In the genomic region with DNA sequence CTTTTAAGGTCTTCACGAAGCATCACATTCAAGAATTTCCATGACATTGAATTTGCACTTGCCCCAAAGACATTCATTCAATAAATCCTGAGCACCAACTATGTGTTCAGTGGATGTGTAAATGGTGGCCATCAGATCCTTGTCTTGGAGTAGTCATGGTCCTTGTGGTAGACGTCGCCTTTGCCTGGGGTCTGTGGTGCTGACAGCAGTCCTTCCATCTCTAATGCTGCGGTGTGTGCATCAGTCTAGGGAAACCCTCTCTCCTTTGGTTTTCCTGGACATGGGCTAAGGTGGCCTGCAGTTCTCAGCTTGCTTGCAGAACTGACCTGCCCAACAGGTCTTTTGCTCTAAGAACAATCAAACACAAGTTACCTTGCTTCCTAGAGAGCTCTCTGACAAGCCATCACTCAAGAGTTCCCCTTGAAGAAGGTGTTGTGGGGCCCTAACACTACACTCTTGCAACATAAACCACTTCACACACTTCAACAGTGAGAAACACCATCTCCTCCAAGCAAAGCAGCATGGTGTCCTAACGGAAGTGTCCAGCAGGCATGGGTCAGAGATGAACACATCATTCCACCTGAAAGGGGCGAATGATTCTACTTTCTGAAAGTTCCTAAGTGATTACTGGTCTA, we compare ENCODE assay signal across 25 cellular contexts.
DNase-seq lines count a peak whose midpoint lies in the region; ATAC-seq and TF ChIP-seq lines count a peak whose summit lies in the region.
"Had no signal": no experiment of that assay in that cellular context is flagged by ENCODE, and none has a peak within 500 bp of the region (broad histone marks: within the 10 kb centered on the region; RNA-seq: fewer than 3 reads in every experiment).

No MANE protein-coding gene starts in this region.

- no peaks in the 10 kb centered on the region for H3K9me3 Mint-ChIP-seq in activated CD8-positive, alpha-beta memory T cell treated with anti-CD3 and anti-CD28 coated beads, Interleukin-2, amount 10 ng/mL, durations not matched to agents 7 days and 5 days (ENCODE audit: low read depth)
- H3K9me3 Mint-ChIP-seq in stimulated activated naive CD8-positive, alpha-beta T cell treated with anti-CD3 and anti-CD28 coated beads, Interleukin-15, amount 100 ng/mL, for 72 hours = no peaks in the 10 kb centered on the region

- H3K4me3 ChIP-seq in sigmoid colon = no peak overlapping the region
- H3K4me3 ChIP-seq in upper lobe of right lung = no peak overlapping the region

- no peak for ATAC-seq in activated CD8-positive, alpha-beta memory T cell treated with anti-CD3 and anti-CD28 coated beads, Interleukin-2, amount 10 ng/mL, durations not matched to agents 7 days and 5 days
- ATAC-seq in upper lobe of right lung = peak; percentile 54
- ATAC-seq in stimulated activated naive CD8-positive, alpha-beta T cell treated with anti-CD3 and anti-CD28 coated beads, Interleukin-15, amount 100 ng/mL, for 72 hours = no peak

- H3K27me3 Mint-ChIP-seq in activated CD8-positive, alpha-beta memory T cell treated with anti-CD3 and anti-CD28 coated beads, Interleukin-2, amount 10 ng/mL, durations not matched to agents 7 days and 5 days = peaks cover 9% of the 10 kb centered on the region
- peaks cover 11% of the 10 kb centered on the region for H3K27me3 Mint-ChIP-seq in stimulated activated naive CD8-positive, alpha-beta T cell treated with anti-CD3 and anti-CD28 coated beads, Interleukin-15, amount 100 ng/mL, for 72 hours

- H3K9me3 ChIP-seq in sigmoid colon (no peaks in the 10 kb centered on the region), upper lobe of right lung (no peaks in the 10 kb centered on the region)
- H3K9me3 ChIP-seq: BE2C had no signal

- TF ChIP-seq EP300 in sigmoid colon (IDR thresholded peaks at IDR 0.05) = no peak

- no peaks in the 10 kb centered on the region for H3K4me1 ChIP-seq in sigmoid colon
- no peaks in the 10 kb centered on the region for H3K4me1 ChIP-seq in upper lobe of right lung

- TF ChIP-seq CTCF in sigmoid colon (IDR thresholded peaks at IDR 0.05) (no peak), upper lobe of right lung (IDR thresholded peaks at IDR 0.05) (no peak)

- 94 to 97% methylated on average over 6 of the region's 6 CpGs for WGBS in sigmoid colon, 2 donors

- peak; percentile 15 for DNase-seq in activated CD8-positive, alpha-beta memory T cell treated with anti-CD3 and anti-CD28 coated beads, Interleukin-2, amount 50 U/mL, for 48 hours
- DNase-seq in activated CD8-positive, alpha-beta memory T cell treated with anti-CD3 and anti-CD28 coated beads, Interleukin-2, amount 10 ng/mL, durations not matched to agents 7 days and 5 days = no peak
- DNase-seq in islet precursor cell (peak; percentile 39), sigmoid colon (peak; percentile 18), upper lobe of right lung (no peak), DMS153 treated with DMSO at 0.1 percent for 48 hours (lab: John Stamatoyannopoulos, UW; ENCODE audit: unreplicated experiment) (no peak), GM19238 (ENCODE audit: insufficient read length, low spot score) (no peak)
- no peak for DNase-seq in stimulated activated naive CD8-positive, alpha-beta T cell treated with anti-CD3 and anti-CD28 coated beads, Interleukin-15, amount 100 ng/mL, for 72 hours
- DNase-seq: ACHN, BE2C, DMS153, GOT3, HCEC 1CT, NCI-H1048, NCI-H1417, NCI-H1694, NCI-H2029 treated with DMSO at 0.1 percent for 48 hours, NCI-H446 treated with DMSO at 0.1 percent for 48 hours, NCI-H526, SHP77 had no signal

- TF ChIP-seq POLR2A in sigmoid colon (IDR thresholded peaks at IDR 0.05) = no peak

- no peak overlapping the region for H3K4me3 Mint-ChIP-seq in activated CD8-positive, alpha-beta memory T cell treated with anti-CD3 and anti-CD28 coated beads, Interleukin-2, amount 10 ng/mL, durations not matched to agents 7 days and 5 days
- no peak overlapping the region for H3K4me3 Mint-ChIP-seq in stimulated activated naive CD8-positive, alpha-beta T cell treated with anti-CD3 and anti-CD28 coated beads, Interleukin-15, amount 100 ng/mL, for 72 hours
- H3K4me3 Mint-ChIP-seq: IgD-negative memory B cell had no signal

- H3K27me3 ChIP-seq in sigmoid colon (no peaks in the 10 kb centered on the region), upper lobe of right lung (no peaks in the 10 kb centered on the region)
- H3K27me3 ChIP-seq: BE2C had no signal

- no peaks in the 10 kb centered on the region for H3K4me1 Mint-ChIP-seq in activated CD8-positive, alpha-beta memory T cell treated with anti-CD3 and anti-CD28 coated beads, Interleukin-2, amount 10 ng/mL, durations not matched to agents 7 days and 5 days
- no peaks in the 10 kb centered on the region for H3K4me1 Mint-ChIP-seq in stimulated activated naive CD8-positive, alpha-beta T cell treated with anti-CD3 and anti-CD28 coated beads, Interleukin-15, amount 100 ng/mL, for 72 hours
- H3K4me1 Mint-ChIP-seq: IgD-negative memory B cell had no signal

- H3K36me3 Mint-ChIP-seq in activated CD8-positive, alpha-beta memory T cell treated with anti-CD3 and anti-CD28 coated beads, Interleukin-2, amount 10 ng/mL, durations not matched to agents 7 days and 5 days = no peaks in the 10 kb centered on the region
- H3K36me3 Mint-ChIP-seq: IgD-negative memory B cell had no signal

- no peak overlapping the region for H3K27ac Mint-ChIP-seq in activated CD8-positive, alpha-beta memory T cell treated with anti-CD3 and anti-CD28 coated beads, Interleukin-2, amount 10 ng/mL, durations not matched to agents 7 days and 5 days
- H3K27ac Mint-ChIP-seq in stimulated activated naive CD8-positive, alpha-beta T cell treated with anti-CD3 and anti-CD28 coated beads, Interleukin-15, amount 100 ng/mL, for 72 hours = no peak overlapping the region
- H3K27ac Mint-ChIP-seq: IgD-negative memory B cell had no signal

- H3K36me3 ChIP-seq in sigmoid colon (no peaks in the 10 kb centered on the region), upper lobe of right lung (no peaks in the 10 kb centered on the region)
- H3K36me3 ChIP-seq: BE2C had no signal

- CTCF ChIA-PET in activated CD8-positive, alpha-beta memory T cell treated with anti-CD3 and anti-CD28 coated beads, Interleukin-2, amount 10 ng/mL, durations not matched to agents 7 days and 5 days (lab: Charles Lee) = no interaction called here

- intact Hi-C loops in sigmoid colon (cut with DNase I) (no loop called here), upper lobe of right lung (cut with DNase I) (no loop called here)

- H3K27ac ChIP-seq in sigmoid colon (no peak overlapping the region), upper lobe of right lung (no peak overlapping the region)
- H3K27ac ChIP-seq: 22Rv1, HL-60, KMS-11, RWPE1 had no signal

Comparison
In these comparisons a context has a peak if more than half of its experiments do, and no peak if none do; other contexts are left out.
1. DNase-seq: peak in activated CD8-positive, alpha-beta memory T cell treated with anti-CD3 and anti-CD28 coated beads, Interleukin-2, amount 50 U/mL, for 48 hours (single experiment), islet precursor cell (single experiment) and sigmoid colon (single experiment); none in activated CD8-positive, alpha-beta memory T cell treated with anti-CD3 and anti-CD28 coated beads, Interleukin-2, amount 10 ng/mL, durations not matched to agents 7 days and 5 days (single experiment), upper lobe of right lung (single experiment), stimulated activated naive CD8-positive, alpha-beta T cell treated with anti-CD3 and anti-CD28 coated beads, Interleukin-15, amount 100 ng/mL, for 72 hours (0 of 2), DMS153 treated with DMSO at 0.1 percent for 48 hours (single experiment) and GM19238 (single experiment).